ENCODE assay signal across 32 cellular contexts in genomic region chr1:213054142-213054541, GRCh38.
"Had no signal": no experiment of that assay in that cellular context is flagged by ENCODE, and none has a peak within 500 bp of the region (broad histone marks: within the 10 kb centered on the region; RNA-seq: fewer than 3 reads in every experiment).

No MANE protein-coding gene starts in this region.

- FAIRE-seq: RCC 7860 had no signal

- H2AFZ ChIP-seq: PC-9 had no signal

- H3K9me3 ChIP-seq: SK-N-SH had no signal

- H3K27ac ChIP-seq: KMS-11, PC-9, RWPE1, SJCRH30 had no signal

- H3K4me3 ChIP-seq: MG63, PC-9, SJCRH30 had no signal

- H3K9ac ChIP-seq: KMS-11, SK-N-SH had no signal

- H3K27me3 ChIP-seq: MG63, SJCRH30 had no signal

- ATAC-seq: Panc1, Right ventricle myocardium inferior had no signal

- H3K4me2 ChIP-seq: KMS-11, PC-9 had no signal

- DNase-seq: Karpas-422, MG63, MV-4-11, NCI-H1092, NCI-H1105, NCI-H1417 treated with DMSO at 0.1 percent for 48 hours, NCI-H1436 treated with DMSO at 0.1 percent for 48 hours, NCI-H1694 treated with DMSO at 0.1 percent for 48 hours, NCI-H187 treated with DMSO at 0.1 percent for 48 hours, NCI-H2029, NCI-H2081, NCI-H2171, NCI-H226, NCI-H446 treated with DMSO at 0.1 percent for 48 hours, NCI-H510A, NCI-H524, NCI-H526, NCI-H69, NCI-H748 treated with DMSO at 0.1 percent for 48 hours, NCI-H82, PC-9, SHP77, SIG-M5, SJCRH30, SK-N-SH, SW 1271, T-helper 1 cell had no signal
